In the genomic region with DNA sequence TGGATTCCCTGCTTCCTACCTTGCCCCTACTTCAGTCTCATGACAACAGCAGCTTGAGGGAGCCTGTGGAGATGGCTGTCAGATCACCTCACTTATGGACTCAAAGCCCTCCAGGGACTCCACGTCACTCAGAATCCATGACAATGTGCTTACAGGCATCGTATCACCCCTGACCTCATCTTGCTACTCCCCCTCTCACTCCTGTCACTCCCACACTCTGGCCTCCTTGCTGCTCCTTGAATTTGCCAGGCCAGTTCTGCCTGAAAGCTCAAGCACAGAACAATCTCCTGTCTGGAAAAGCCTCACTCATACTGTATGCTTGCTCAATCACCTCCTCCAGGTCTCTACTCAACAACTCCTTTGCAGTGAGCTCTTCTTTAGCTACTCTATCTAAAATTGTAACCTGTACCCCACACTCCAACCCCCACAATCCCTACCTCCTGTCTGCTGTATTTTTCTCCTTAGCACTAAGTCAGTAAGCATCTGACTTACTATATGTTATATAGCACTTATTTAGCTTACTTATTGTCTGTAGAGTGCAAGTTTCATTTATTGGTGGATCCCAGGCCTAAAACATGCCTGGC, we compare ENCODE assay signal across 22 cellular contexts. TPM values are rescaled to one million over a fixed set of nuclear protein-coding genes. Genes with fewer than 3 reads are reported as not detected.
A peak's percentile ranks its signal among the peaks of the same experiment; 100 is the strongest.
DNase-seq lines count a peak whose midpoint lies in the region; TF ChIP-seq lines count a peak whose summit lies in the region.
"Had no signal": no experiment of that assay in that cellular context is flagged by ENCODE, and none has a peak within 500 bp of the region (broad histone marks: within the 10 kb centered on the region; RNA-seq: fewer than 3 reads in every experiment).

No MANE protein-coding gene starts in this region.

- no peak overlapping the region for H4K91ac ChIP-seq in trophoblast cell (ENCODE audit: low read depth, low read length)

- H3K4ac ChIP-seq in trophoblast cell (ENCODE audit: low read depth, low read length), result no peak overlapping the region

- peak overlapping the region; percentile 68 for H3K27ac ChIP-seq in cardiac muscle cell
- H3K27ac ChIP-seq in right atrium auricular region, result no peak overlapping the region
- peak overlapping the region; percentile 37 for H3K27ac ChIP-seq in trophoblast cell (ENCODE audit: low read depth, low read length)
- H3K27ac ChIP-seq: 22Rv1, BLaER1, GM23248, SJSA1 had no signal

- no peak overlapping the region for H3K18ac ChIP-seq in trophoblast cell (ENCODE audit: low read length)

- no peaks in the 10 kb centered on the region for H3K79me2 ChIP-seq in trophoblast cell (ENCODE audit: control insufficient read depth, insufficient read depth, low read length, poor library complexity)

- H4K8ac ChIP-seq in trophoblast cell (ENCODE audit: low read depth, low read length), result no peak overlapping the region

- H2AK5ac ChIP-seq in trophoblast cell (ENCODE audit: low read length), result no peak overlapping the region

- TF ChIP-seq CTCF in cardiac muscle cell (IDR thresholded peaks at IDR 0.05; ENCODE audit: low read depth, low read length) (no peak), right atrium auricular region (IDR thresholded peaks at IDR 0.05) (no peak)

- no peak overlapping the region for H2BK120ac ChIP-seq in trophoblast cell (ENCODE audit: insufficient read depth, low read length, poor library complexity)

- no peak overlapping the region for H2BK5ac ChIP-seq in trophoblast cell (ENCODE audit: low read depth, low read length, poor library complexity)

- H3K27ac Mint-ChIP-seq in activated CD4-positive, alpha-beta T cell treated with anti-CD3 and anti-CD28 coated beads, Interleukin-2, amount 10 ng/mL, durations not matched to agents 24 days and 14 days, result no peak overlapping the region
- H3K27ac Mint-ChIP-seq: CD4-positive, alpha-beta T cell had no signal

- no peak for DNase-seq in cardiac muscle cell (ENCODE audit: low read depth in 1 of 2, low spot score in 1 of 2)
- no peak for DNase-seq in right atrium auricular region (ENCODE audit: low spot score)
- peak; percentile 72 for DNase-seq in kidney glomerular epithelial cell (lab: John Stamatoyannopoulos, UW)
- no peak for DNase-seq in trophoblast cell
- no peak for DNase-seq in activated CD4-positive, CD25-positive, alpha-beta regulatory T cell (lab: John Stamatoyannopoulos, UW)
- DNase-seq in activated CD4-positive, alpha-beta T cell treated with anti-CD3 and anti-CD28 coated beads, Interleukin-2, amount 10 ng/mL, durations not matched to agents 24 days and 14 days, result no peak
- no peak for DNase-seq in NCI-H2227 treated with DMSO at 0.1 percent for 48 hours (lab: John Stamatoyannopoulos, UW)
- no peak for DNase-seq in effector CD4-positive, alpha-beta T cell
- DNase-seq: ACHN; CD4-positive, alpha-beta T cell; COR-L47; DMS79; GM23248; IMR-90; NCI-H1105; NCI-H146; NCI-H2029; NCI-H345; NCI-H524 treated with DMSO at 0.1 percent for 48 hours had no signal

- no peak overlapping the region for H2BK12ac ChIP-seq in trophoblast cell (ENCODE audit: low read length)

- no CpG with 5 or more reads among the region's 2 CpGs for WGBS in trophoblast cell (ENCODE audit: extremely low coverage, insufficient coverage, insufficient read length)

- H3K9ac ChIP-seq in trophoblast cell (ENCODE audit: low read length), result no peak overlapping the region
- H3K9ac ChIP-seq: BLaER1, GM23248 had no signal

- H2AFZ ChIP-seq in trophoblast cell (ENCODE audit: insufficient read depth, low read length, poor library complexity), result no peak overlapping the region
- H2AFZ ChIP-seq: GM23248 had no signal

- no peaks in the 10 kb centered on the region for H3K27me3 ChIP-seq in cardiac muscle cell
- no peaks in the 10 kb centered on the region for H3K27me3 ChIP-seq in right atrium auricular region
- no peaks in the 10 kb centered on the region for H3K27me3 ChIP-seq in trophoblast cell (ENCODE audit: insufficient read depth, low read length)
- H3K27me3 ChIP-seq: BLaER1, SJSA1 had no signal

- H3K4me3 ChIP-seq in cardiac muscle cell, result no peak overlapping the region
- no peak overlapping the region for H3K4me3 ChIP-seq in right atrium auricular region
- H3K4me3 ChIP-seq in trophoblast cell (ENCODE audit: low read depth, low read length), result no peak overlapping the region
- H3K4me3 ChIP-seq: BLaER1, GM23248, SJSA1 had no signal

- H3K9me3 ChIP-seq in cardiac muscle cell (ENCODE audit: low read depth), result no peaks in the 10 kb centered on the region
- no peaks in the 10 kb centered on the region for H3K9me3 ChIP-seq in right atrium auricular region
- no peaks in the 10 kb centered on the region for H3K9me3 ChIP-seq in trophoblast cell (ENCODE audit: insufficient read depth, low read depth, low read length)
- H3K9me3 ChIP-seq: BLaER1, SJSA1 had no signal

- H3K4me1 Mint-ChIP-seq in activated CD4-positive, alpha-beta T cell treated with anti-CD3 and anti-CD28 coated beads, Interleukin-2, amount 10 ng/mL, durations not matched to agents 24 days and 14 days, result no peaks in the 10 kb centered on the region

- peaks cover 55% of the 10 kb centered on the region for H3K36me3 ChIP-seq in cardiac muscle cell
- H3K36me3 ChIP-seq in right atrium auricular region, result peaks cover 55% of the 10 kb centered on the region
- H3K36me3 ChIP-seq in trophoblast cell (ENCODE audit: control insufficient read depth in 1 of 2, insufficient read depth in 2 of 2, low read length in 2 of 2), result peaks cover 7 to 21% of the 10 kb centered on the region in 2 experiments

- intact Hi-C loops in activated CD4-positive, alpha-beta T cell treated with anti-CD3 and anti-CD28 coated beads, Interleukin-2, amount 10 ng/mL, durations not matched to agents 24 days and 14 days (cut with micrococcal nuclease), result no loop called here

- no peaks in the 10 kb centered on the region for H3K27me3 Mint-ChIP-seq in activated CD4-positive, alpha-beta T cell treated with anti-CD3 and anti-CD28 coated beads, Interleukin-2, amount 10 ng/mL, durations not matched to agents 24 days and 14 days
- H3K27me3 Mint-ChIP-seq: CD4-positive, alpha-beta T cell had no signal

- no peak overlapping the region for H3K23ac ChIP-seq in trophoblast cell (ENCODE audit: low read length)

- H3K4me2 ChIP-seq in trophoblast cell (ENCODE audit: low read length), result no peak overlapping the region
- H3K4me2 ChIP-seq: BLaER1 had no signal

- no peak overlapping the region for H3K4me3 Mint-ChIP-seq in activated CD4-positive, alpha-beta T cell treated with anti-CD3 and anti-CD28 coated beads, Interleukin-2, amount 10 ng/mL, durations not matched to agents 24 days and 14 days
- H3K4me3 Mint-ChIP-seq: CD4-positive, alpha-beta T cell had no signal

- H3K36me3 Mint-ChIP-seq in activated CD4-positive, alpha-beta T cell treated with anti-CD3 and anti-CD28 coated beads, Interleukin-2, amount 10 ng/mL, durations not matched to agents 24 days and 14 days (ENCODE audit: low read depth), result peaks cover 37% of the 10 kb centered on the region

- H3K4me1 ChIP-seq in cardiac muscle cell (ENCODE audit: low read depth) (no peaks in the 10 kb centered on the region), right atrium auricular region (no peaks in the 10 kb centered on the region), trophoblast cell (ENCODE audit: control insufficient read depth in 1 of 2, insufficient read depth in 2 of 2, low read length in 2 of 2) (peaks cover 0 to 5% of the 10 kb centered on the region in 2 experiments)
- H3K4me1 ChIP-seq: BLaER1, SJSA1 had no signal

- H3K9me3 Mint-ChIP-seq in activated CD4-positive, alpha-beta T cell treated with anti-CD3 and anti-CD28 coated beads, Interleukin-2, amount 10 ng/mL, durations not matched to agents 24 days and 14 days, result no peaks in the 10 kb centered on the region
- H3K9me3 Mint-ChIP-seq: CD4-positive, alpha-beta T cell had no signal

- no peak overlapping the region for H3K14ac ChIP-seq in trophoblast cell (ENCODE audit: low read length)

- no peaks in the 10 kb centered on the region for H3K79me1 ChIP-seq in trophoblast cell (ENCODE audit: low read length)

- H4K12ac ChIP-seq in trophoblast cell (ENCODE audit: low read depth, low read length), result no peak overlapping the region

RNA-seq across cellular contexts. Expression of gene GSTA4, which starts 10.7 kb away (rescaled TPM):
- total RNA-seq in cardiac muscle cell (50.1 and 64.5 TPM in 2 replicates), right atrium auricular region (10 to 100 TPM in 1 of 2 donors, 1 to 10 TPM in 1; 9.3 to 12.1 TPM)
- 91.1 and 170 TPM in 2 replicates for polyA plus RNA-seq in cardiac muscle cell
- polyA plus RNA-seq in trophoblast cell (2013), result 16.3 and 18.4 TPM in 2 replicates
- total RNA-seq in activated CD4-positive, alpha-beta T cell treated with anti-CD3 and anti-CD28 coated beads, Interleukin-2, amount 10 ng/mL, durations not matched to agents 24 days and 14 days, result 28.7 and 32.1 TPM in 2 replicates

RNA-seq across cellular contexts. Expression of gene CILK1, which starts 55.9 kb away (rescaled TPM):
- 15.1 and 15.6 TPM in 2 replicates for total RNA-seq in cardiac muscle cell
- polyA plus RNA-seq in cardiac muscle cell, result 12.2 and 14.4 TPM in 2 replicates
- total RNA-seq in right atrium auricular region, result 1 to 10 TPM; 7.0 to 9.7 TPM
- 17.1 and 17.2 TPM in 2 replicates for polyA plus RNA-seq in trophoblast cell (2013)
- total RNA-seq in activated CD4-positive, alpha-beta T cell treated with anti-CD3 and anti-CD28 coated beads, Interleukin-2, amount 10 ng/mL, durations not matched to agents 24 days and 14 days, result 10.2 TPM in 2 replicates

RNA-seq across cellular contexts. Expression of gene FBXO9, which starts 59.4 kb away (rescaled TPM):
- 69.9 and 87.0 TPM in 2 replicates for total RNA-seq in cardiac muscle cell
- polyA plus RNA-seq in cardiac muscle cell, result 110 and 182 TPM in 2 replicates
- 10 to 100 TPM; 35.8 to 50.5 TPM for total RNA-seq in right atrium auricular region
- 56.4 and 57.2 TPM in 2 replicates for polyA plus RNA-seq in trophoblast cell (2013)
- 65.2 and 67.1 TPM in 2 replicates for total RNA-seq in activated CD4-positive, alpha-beta T cell treated with anti-CD3 and anti-CD28 coated beads, Interleukin-2, amount 10 ng/mL, durations not matched to agents 24 days and 14 days

Comparison
In these comparisons a context has a peak if more than half of its experiments do, and no peak if none do; other contexts are left out.
1. H3K27ac ChIP-seq: peak in cardiac muscle cell (single experiment) and trophoblast cell (single experiment); none in right atrium auricular region (0 of 2).